In the genomic region with DNA sequence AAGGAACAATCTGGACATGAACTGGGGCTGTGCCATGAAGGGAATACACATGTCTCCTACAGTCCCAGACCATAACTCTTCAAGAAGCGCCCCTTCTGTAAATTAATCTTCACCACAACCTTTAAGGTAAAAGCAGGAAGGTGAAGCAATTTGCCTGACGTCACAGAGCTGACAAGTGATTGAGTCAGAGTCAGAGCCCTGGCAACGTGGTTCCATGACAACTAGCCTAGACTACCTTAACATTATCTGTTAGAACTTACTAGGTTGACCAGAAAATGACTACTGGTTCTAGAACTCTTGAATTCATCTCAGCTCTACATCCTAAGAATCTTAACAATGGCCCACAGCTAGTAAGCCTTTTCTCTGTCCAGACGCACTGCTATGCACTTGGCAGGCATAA, we compare ENCODE assay signal across 23 cellular contexts.
DNase-seq lines count a peak whose midpoint lies in the region; ATAC-seq, FAIRE-seq and TF ChIP-seq lines count a peak whose summit lies in the region.
"Had no signal": no experiment of that assay in that cellular context is flagged by ENCODE, and none has a peak within 500 bp of the region (broad histone marks: within the 10 kb centered on the region; RNA-seq: fewer than 3 reads in every experiment).

No MANE protein-coding gene starts in this region.

- H3K4me2 ChIP-seq in GM12878 (ENCODE audit: control insufficient read depth, insufficient read depth) = no peak overlapping the region
- H3K4me2 ChIP-seq: BLaER1, PC-9 had no signal

- no peaks in the 10 kb centered on the region for H4K20me1 ChIP-seq in GM12878 (ENCODE audit: control insufficient read depth, insufficient read depth)
- H4K20me1 ChIP-seq: BLaER1 had no signal

- H3K27me3 ChIP-seq in GM12878 (replicated peaks in 1 of 2; ENCODE audit: control insufficient read depth in 2 of 2, insufficient read depth in 2 of 2, low read length in 1 of 2) = no peaks in the 10 kb centered on the region
- H3K27me3 ChIP-seq: BLaER1 had no signal

- H3K27ac ChIP-seq in GM12878 (ENCODE audit: control insufficient read depth, insufficient read depth) = no peak overlapping the region
- H3K27ac ChIP-seq: BLaER1, GM23248, PC-9 had no signal

- BruUV-seq in GM12878 (replicated peaks; lab: Mats Ljungman, UMichigan) = no TSS peak

- TF ChIP-seq POLR2A in GM12878 (IDR thresholded peaks at IDR 0.05; ENCODE audit: low read depth, low read length) = no peak

- H3K9ac ChIP-seq in GM12878 (ENCODE audit: control insufficient read depth, insufficient read depth, low read length) = no peak overlapping the region
- H3K9ac ChIP-seq: BLaER1, GM23248 had no signal

- no peaks in the 10 kb centered on the region for H3K36me3 ChIP-seq in GM12878 (ENCODE audit: control insufficient read depth in 2 of 2, insufficient read depth in 2 of 2, low read length in 1 of 2)
- H3K36me3 ChIP-seq: BLaER1 had no signal

- H3K4me3 ChIP-seq in GM12878 = no peak overlapping the region
- H3K4me3 ChIP-seq: BLaER1, GM23248, PC-9 had no signal

- DNase-seq in activated CD4-positive, alpha-beta T cell treated with anti-CD3 and anti-CD28 coated beads for 48 hours = peak; percentile 7
- no peak for DNase-seq in activated CD4-positive, alpha-beta T cell treated with anti-CD3 and anti-CD28 coated beads, Interleukin-2, amount 50 U/mL, for 1 hour
- DNase-seq in stimulated activated CD4-positive, alpha-beta T cell treated with anti-CD3 and anti-CD28 coated beads, Interleukin-15, amount 100 ng/mL, for 24 hours = peak; percentile 2
- no peak for DNase-seq in stimulated activated CD4-positive, alpha-beta T cell treated with anti-CD3 and anti-CD28 coated beads, Interleukin-4, amount 100 ng/mL, for 1 hour
- no peak for DNase-seq in GM12878 (ENCODE audit: low read depth, low spot score)
- no peak for DNase-seq in NCI-H1417 (lab: John Stamatoyannopoulos, UW)
- DNase-seq: CD4-positive, CD25-positive, alpha-beta regulatory T cell; DMS153; DND-41; GM23248; H7; Karpas-422; MV-4-11; NCI-H1105; NCI-H146; NCI-H1930; NCI-H2107; NCI-H748 treated with DMSO at 0.1 percent for 48 hours; PC-9; SHP77 treated with DMSO at 0.1 percent for 48 hours had no signal

- POLR2A ChIA-PET in GM12878 (lab: Charles Lee) = no interaction called here

- no peak overlapping the region for H2AFZ ChIP-seq in GM12878 (ENCODE audit: control insufficient read depth, low read depth, low read length)
- H2AFZ ChIP-seq: GM23248, PC-9 had no signal

- no peaks in the 10 kb centered on the region for H3K4me1 ChIP-seq in GM12878 (ENCODE audit: control insufficient read depth, insufficient read depth, low read length)

- RAD21 ChIA-PET in GM12878 (lab: Charles Lee; ENCODE audit: unreplicated experiment) = no interaction called here

- WGBS in GM12878 (ENCODE audit: insufficient coverage, insufficient replicate concordance, low lambda C conversion rate, missing lambda C conversion rate) = 22% methylated on average over 4 of the region's 4 CpGs

- TF ChIP-seq EP300 in GM12878 (IDR thresholded peaks at IDR 0.05; ENCODE audit: borderline replicate concordance in 1 of 2, control insufficient read depth in 1 of 2, low read depth in 2 of 2, low read length in 2 of 2) = no peak

- in situ Hi-C loops in GM12878 (cut with MboI) = no loop called here

- intact Hi-C loops in GM12878 (cut with micrococcal nuclease; ENCODE audit: unreplicated experiment) = loop anchor here (5.0 kb wide), 1 partner anchor 45 kb away; no protein-coding TSS in a partner anchor

- SMC1A ChIA-PET in GM12878 (lab: Charles Lee; ENCODE audit: uncharacterized antibody, unreplicated experiment) = no interaction called here

- no peaks in the 10 kb centered on the region for H3K9me3 ChIP-seq in GM12878 (replicated peaks; ENCODE audit: control insufficient read depth, insufficient read depth, low read length)
- H3K9me3 ChIP-seq: BLaER1 had no signal

- no peak for TF ChIP-seq CTCF in GM12878 (IDR thresholded peaks at IDR 0.05 in 2 of 3, conservative IDR thresholded peaks at IDR 0.05 in 1 of 3; ENCODE audit: control insufficient read depth in 2 of 3, extremely low read depth in 1 of 3, insufficient read depth in 1 of 3, low read depth in 3 of 3, low read length in 3 of 3)

- ATAC-seq in GM12878 = no peak
- no peak for ATAC-seq in HG02610 (IDR thresholded peaks at IDR 0.05; ENCODE audit: unreplicated experiment)

- H3K79me2 ChIP-seq in GM12878 (ENCODE audit: control insufficient read depth, insufficient read depth, low read length) = no peaks in the 10 kb centered on the region

- FAIRE-seq in GM12878 (lab: Jason Lieb, UNC) = peak; percentile 64
- FAIRE-seq: GM18507 had no signal

- TF ChIP-seq RAD21 in GM12878 (IDR thresholded peaks at IDR 0.05; ENCODE audit: insufficient read depth, low read depth, low read length) = no peak

- CTCF ChIA-PET in GM12878 (lab: Yijun Ruan, JAX) = no interaction called here

TF ChIP-seq in GM12878, 131 proteins besides CTCF, POLR2A, EP300 and RAD21:
- TF ChIP-seq TCF7 (IDR thresholded peaks at IDR 0.05; ENCODE audit: borderline replicate concordance) (no peak), NFIC (IDR thresholded peaks at IDR 0.05; ENCODE audit: low read depth, low read length) (no peak), SREBF1 (IDR thresholded peaks at IDR 0.05; ENCODE audit: low read length) (no peak), TBL1XR1 (IDR thresholded peaks at IDR 0.05; ENCODE audit: low read depth, low read length) (no peak), LARP7 (IDR thresholded peaks at IDR 0.05) (no peak)
- TF ChIP-seq, protein P1, sequence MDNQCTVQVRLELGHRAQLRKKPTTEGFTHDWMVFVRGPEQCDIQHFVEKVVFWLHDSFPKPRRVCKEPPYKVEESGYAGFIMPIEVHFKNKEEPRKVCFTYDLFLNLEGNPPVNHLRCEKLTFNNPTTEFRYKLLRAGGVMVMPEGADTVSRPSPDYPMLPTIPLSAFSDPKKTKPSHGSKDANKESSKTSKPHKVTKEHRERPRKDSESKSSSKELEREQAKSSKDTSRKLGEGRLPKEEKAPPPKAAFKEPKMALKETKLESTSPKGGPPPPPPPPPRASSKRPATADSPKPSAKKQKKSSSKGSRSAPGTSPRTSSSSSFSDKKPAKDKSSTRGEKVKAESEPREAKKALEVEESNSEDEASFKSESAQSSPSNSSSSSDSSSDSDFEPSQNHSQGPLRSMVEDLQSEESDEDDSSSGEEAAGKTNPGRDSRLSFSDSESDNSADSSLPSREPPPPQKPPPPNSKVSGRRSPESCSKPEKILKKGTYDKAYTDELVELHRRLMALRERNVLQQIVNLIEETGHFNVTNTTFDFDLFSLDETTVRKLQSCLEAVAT (IDR thresholded peaks at IDR 0.05) = no peak
- TF ChIP-seq, protein P2, sequence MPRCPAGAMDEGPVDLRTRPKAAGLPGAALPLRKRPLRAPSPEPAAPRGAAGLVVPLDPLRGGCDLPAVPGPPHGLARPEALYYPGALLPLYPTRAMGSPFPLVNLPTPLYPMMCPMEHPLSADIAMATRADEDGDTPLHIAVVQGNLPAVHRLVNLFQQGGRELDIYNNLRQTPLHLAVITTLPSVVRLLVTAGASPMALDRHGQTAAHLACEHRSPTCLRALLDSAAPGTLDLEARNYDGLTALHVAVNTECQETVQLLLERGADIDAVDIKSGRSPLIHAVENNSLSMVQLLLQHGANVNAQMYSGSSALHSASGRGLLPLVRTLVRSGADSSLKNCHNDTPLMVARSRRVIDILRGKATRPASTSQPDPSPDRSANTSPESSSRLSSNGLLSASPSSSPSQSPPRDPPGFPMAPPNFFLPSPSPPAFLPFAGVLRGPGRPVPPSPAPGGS (IDR thresholded peaks at IDR 0.05; ENCODE audit: borderline replicate concordance, insufficient read depth, low read depth, low read length, poor library complexity, severe bottlenecking) = no peak
- TF ChIP-seq, protein P3, sequence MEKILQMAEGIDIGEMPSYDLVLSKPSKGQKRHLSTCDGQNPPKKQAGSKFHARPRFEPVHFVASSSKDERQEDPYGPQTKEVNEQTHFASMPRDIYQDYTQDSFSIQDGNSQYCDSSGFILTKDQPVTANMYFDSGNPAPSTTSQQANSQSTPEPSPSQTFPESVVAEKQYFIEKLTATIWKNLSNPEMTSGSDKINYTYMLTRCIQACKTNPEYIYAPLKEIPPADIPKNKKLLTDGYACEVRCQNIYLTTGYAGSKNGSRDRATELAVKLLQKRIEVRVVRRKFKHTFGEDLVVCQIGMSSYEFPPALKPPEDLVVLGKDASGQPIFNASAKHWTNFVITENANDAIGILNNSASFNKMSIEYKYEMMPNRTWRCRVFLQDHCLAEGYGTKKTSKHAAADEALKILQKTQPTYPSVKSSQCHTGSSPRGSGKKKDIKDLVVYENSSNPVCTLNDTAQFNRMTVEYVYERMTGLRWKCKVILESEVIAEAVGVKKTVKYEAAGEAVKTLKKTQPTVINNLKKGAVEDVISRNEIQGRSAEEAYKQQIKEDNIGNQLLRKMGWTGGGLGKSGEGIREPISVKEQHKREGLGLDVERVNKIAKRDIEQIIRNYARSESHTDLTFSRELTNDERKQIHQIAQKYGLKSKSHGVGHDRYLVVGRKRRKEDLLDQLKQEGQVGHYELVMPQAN (conservative IDR thresholded peaks at IDR 0.05) = no peak
- TF ChIP-seq, protein P4, sequence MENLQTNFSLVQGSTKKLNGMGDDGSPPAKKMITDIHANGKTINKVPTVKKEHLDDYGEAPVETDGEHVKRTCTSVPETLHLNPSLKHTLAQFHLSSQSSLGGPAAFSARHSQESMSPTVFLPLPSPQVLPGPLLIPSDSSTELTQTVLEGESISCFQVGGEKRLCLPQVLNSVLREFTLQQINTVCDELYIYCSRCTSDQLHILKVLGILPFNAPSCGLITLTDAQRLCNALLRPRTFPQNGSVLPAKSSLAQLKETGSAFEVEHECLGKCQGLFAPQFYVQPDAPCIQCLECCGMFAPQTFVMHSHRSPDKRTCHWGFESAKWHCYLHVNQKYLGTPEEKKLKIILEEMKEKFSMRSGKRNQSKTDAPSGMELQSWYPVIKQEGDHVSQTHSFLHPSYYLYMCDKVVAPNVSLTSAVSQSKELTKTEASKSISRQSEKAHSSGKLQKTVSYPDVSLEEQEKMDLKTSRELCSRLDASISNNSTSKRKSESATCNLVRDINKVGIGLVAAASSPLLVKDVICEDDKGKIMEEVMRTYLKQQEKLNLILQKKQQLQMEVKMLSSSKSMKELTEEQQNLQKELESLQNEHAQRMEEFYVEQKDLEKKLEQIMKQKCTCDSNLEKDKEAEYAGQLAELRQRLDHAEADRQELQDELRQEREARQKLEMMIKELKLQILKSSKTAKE (IDR thresholded peaks at IDR 0.05; ENCODE audit: low read depth, poor library complexity, severe bottlenecking) = no peak
TF ChIP-seq in GM12878: peak in this region for 0.

Comparison
In these comparisons a context has a peak if more than half of its experiments do, and no peak if none do; other contexts are left out.
1. DNase-seq: peak in activated CD4-positive, alpha-beta T cell treated with anti-CD3 and anti-CD28 coated beads for 48 hours (single experiment) and stimulated activated CD4-positive, alpha-beta T cell treated with anti-CD3 and anti-CD28 coated beads, Interleukin-15, amount 100 ng/mL, for 24 hours (single experiment); none in activated CD4-positive, alpha-beta T cell treated with anti-CD3 and anti-CD28 coated beads, Interleukin-2, amount 50 U/mL, for 1 hour (single experiment), stimulated activated CD4-positive, alpha-beta T cell treated with anti-CD3 and anti-CD28 coated beads, Interleukin-4, amount 100 ng/mL, for 1 hour (single experiment), GM12878 (single experiment) and NCI-H1417 (0 of 3).